ENCODE assay signal across 13 cellular contexts in the genomic region with DNA sequence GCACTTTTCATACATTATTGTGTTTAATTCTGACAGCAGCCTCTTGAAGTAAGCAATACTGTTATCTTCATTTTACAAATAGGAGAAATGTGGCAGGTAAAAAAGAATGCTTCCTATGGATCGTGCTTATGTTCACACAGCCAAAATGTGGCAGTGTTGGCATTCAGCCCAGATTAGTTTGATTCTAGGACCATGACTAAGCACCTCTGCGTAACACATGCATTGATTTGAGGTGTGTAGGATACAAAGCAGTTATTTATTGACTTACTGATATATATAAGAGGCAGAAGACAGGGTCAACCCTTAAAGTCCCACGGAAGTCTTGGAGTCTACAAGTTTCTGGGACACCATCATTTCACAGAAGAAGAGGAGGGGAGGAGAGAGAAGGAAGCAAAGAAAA.
DNase-seq lines count a peak whose midpoint lies in the region; TF ChIP-seq lines count a peak whose summit lies in the region.
"Had no signal": no experiment of that assay in that cellular context is flagged by ENCODE, and none has a peak within 500 bp of the region (broad histone marks: within the 10 kb centered on the region; RNA-seq: fewer than 3 reads in every experiment).

No MANE protein-coding gene starts in this region.

- peak overlapping the region; percentile 62 for H2AFZ ChIP-seq in mammary epithelial cell (ENCODE audit: low read depth, low read length)

- H3K79me2 ChIP-seq in mammary epithelial cell (ENCODE audit: insufficient read depth, low read length), result no peaks in the 10 kb centered on the region

- intact Hi-C loops in mammary epithelial cell (cut with micrococcal nuclease), result no loop called here

- H3K9me3 ChIP-seq in mammary epithelial cell (replicated peaks; ENCODE audit: insufficient read depth, low read length), result no peaks in the 10 kb centered on the region

- no peak overlapping the region for H3K4me3 ChIP-seq in mammary epithelial cell (replicated peaks in 1 of 3; ENCODE audit: insufficient read depth in 1 of 3, low read depth in 2 of 3, low read length in 3 of 3)
- H3K4me3 ChIP-seq: GM12878 had no signal

- no peak overlapping the region for H3K9ac ChIP-seq in mammary epithelial cell (ENCODE audit: insufficient read depth, low read length)

- peak overlapping the region; percentile 70 for H3K27ac ChIP-seq in mammary epithelial cell (ENCODE audit: insufficient read depth, low read depth, low read length)

- H3K4me1 ChIP-seq in mammary epithelial cell (ENCODE audit: insufficient read depth, low read length), result peaks cover 27% of the 10 kb centered on the region

- in situ Hi-C loops in mammary epithelial cell (cut with MboI; ENCODE audit: low sequenced_read_pairs in 2 of 2), result no loop called here

- CTCF ChIA-PET in mammary epithelial cell (lab: Charles Lee; ENCODE audit: low non-redundant PET), result no interaction called here
- CTCF ChIA-PET in GM10248 (lab: Yijun Ruan, JAX), result no interaction called here

- no TSS peak for BruUV-seq in mammary epithelial cell (replicated peaks; lab: Mats Ljungman, UMichigan)

- peak; percentile 21 for DNase-seq in EH (ENCODE audit: low read depth)
- peak; percentile 47 for DNase-seq in LoVo (ENCODE audit: low spot score)
- peak; percentile 89 for DNase-seq in mammary epithelial cell
- peak; percentile 35 for DNase-seq in non-pigmented ciliary epithelial cell (ENCODE audit: low read depth)
- DNase-seq in NCI-H2196 treated with DMSO at 0.1 percent for 48 hours (lab: John Stamatoyannopoulos, UW; ENCODE audit: unreplicated experiment), result no peak
- DNase-seq in NAMALWA (ENCODE audit: low spot score), result no peak
- no peak for DNase-seq in GM10248 (ENCODE audit: extremely low spot score)
- DNase-seq: activated CD4-positive, alpha-beta T cell treated with anti-CD3 and anti-CD28 coated beads, Interleukin-2, amount 50 U/mL, for 4 hours; H7; immature natural killer cell; NCI-H1436 treated with DMSO at 0.1 percent for 48 hours; NK-92 treated with Interleukin-12 subunit alpha and Interleukin-12 subunit beta, amount 100 ng/mL, for 24 hours had no signal

- no peaks in the 10 kb centered on the region for H4K20me1 ChIP-seq in mammary epithelial cell (ENCODE audit: insufficient read depth, low read length)

- H3K36me3 ChIP-seq in mammary epithelial cell (ENCODE audit: insufficient read depth, low read length), result no peaks in the 10 kb centered on the region

- peak overlapping the region; percentile 53 for H3K4me2 ChIP-seq in mammary epithelial cell (ENCODE audit: insufficient read depth, low read depth, low read length)

- dilution Hi-C loops in mammary epithelial cell (cut with HindIII; ENCODE audit: low sequenced_read_pairs), result no loop called here

- POLR2A ChIA-PET in GM10248 (lab: Yijun Ruan, JAX), result no interaction called here

- WGBS in mammary epithelial cell (ENCODE audit: low coverage, missing lambda C conversion rate), result 0% methylated on average over 3 of the region's 3 CpGs

- TF ChIP-seq CTCF in mammary epithelial cell (conservative IDR thresholded peaks at IDR 0.05 in 1 of 2, IDR thresholded peaks at IDR 0.05 in 1 of 2; ENCODE audit: extremely low read depth in 1 of 2, insufficient read depth in 1 of 2, low read depth in 1 of 2, low read length in 2 of 2), result no peak
- TF ChIP-seq CTCF in GM10248 (IDR thresholded peaks at IDR 0.05; ENCODE audit: control extremely low read depth, extremely low read depth, low read depth, missing control alignments), result no peak

- H3K27me3 ChIP-seq in mammary epithelial cell (ENCODE audit: insufficient read depth, low read length), result no peaks in the 10 kb centered on the region

Comparison
In these comparisons a context has a peak if more than half of its experiments do, and no peak if none do; other contexts are left out.
1. DNase-seq: peak in EH (single experiment), LoVo (single experiment), mammary epithelial cell (single experiment) and non-pigmented ciliary epithelial cell (single experiment); none in NCI-H2196 treated with DMSO at 0.1 percent for 48 hours (single experiment), NAMALWA (single experiment) and GM10248 (single experiment).